ENCODE assay signal across 1 cellular context in genomic region chr4:186702297-186702696, GRCh38.
TF ChIP-seq lines count a peak whose summit lies in the region.

No MANE protein-coding gene starts in this region.

TF ChIP-seq in HepG2, 621 proteins besides CTCF, POLR2A, EP300 and RAD21 (continued from another document):
- TF ChIP-seq ZNF703 (CRISPR knock-in tag; IDR thresholded peaks at IDR 0.05; ENCODE audit: borderline replicate concordance) (no peak), CENPT (CRISPR knock-in tag; IDR thresholded peaks at IDR 0.05; ENCODE audit: low read depth) (no peak), ZSCAN30 (CRISPR knock-in tag; IDR thresholded peaks at IDR 0.05) (no peak), SMAD3 (CRISPR knock-in tag; IDR thresholded peaks at IDR 0.05) (no peak), ZNF383 (CRISPR knock-in tag; IDR thresholded peaks at IDR 0.05; ENCODE audit: borderline replicate concordance) (no peak), WIZ (CRISPR knock-in tag; IDR thresholded peaks at IDR 0.05) (no peak), ZNF550 (CRISPR knock-in tag; IDR thresholded peaks at IDR 0.05; ENCODE audit: borderline replicate concordance) (no peak), FOXP4 (CRISPR knock-in tag; IDR thresholded peaks at IDR 0.05) (0 out of 2 replicates have a peak, but pooled peaks have one; percentile 16)
- TF ChIP-seq, protein P1, sequence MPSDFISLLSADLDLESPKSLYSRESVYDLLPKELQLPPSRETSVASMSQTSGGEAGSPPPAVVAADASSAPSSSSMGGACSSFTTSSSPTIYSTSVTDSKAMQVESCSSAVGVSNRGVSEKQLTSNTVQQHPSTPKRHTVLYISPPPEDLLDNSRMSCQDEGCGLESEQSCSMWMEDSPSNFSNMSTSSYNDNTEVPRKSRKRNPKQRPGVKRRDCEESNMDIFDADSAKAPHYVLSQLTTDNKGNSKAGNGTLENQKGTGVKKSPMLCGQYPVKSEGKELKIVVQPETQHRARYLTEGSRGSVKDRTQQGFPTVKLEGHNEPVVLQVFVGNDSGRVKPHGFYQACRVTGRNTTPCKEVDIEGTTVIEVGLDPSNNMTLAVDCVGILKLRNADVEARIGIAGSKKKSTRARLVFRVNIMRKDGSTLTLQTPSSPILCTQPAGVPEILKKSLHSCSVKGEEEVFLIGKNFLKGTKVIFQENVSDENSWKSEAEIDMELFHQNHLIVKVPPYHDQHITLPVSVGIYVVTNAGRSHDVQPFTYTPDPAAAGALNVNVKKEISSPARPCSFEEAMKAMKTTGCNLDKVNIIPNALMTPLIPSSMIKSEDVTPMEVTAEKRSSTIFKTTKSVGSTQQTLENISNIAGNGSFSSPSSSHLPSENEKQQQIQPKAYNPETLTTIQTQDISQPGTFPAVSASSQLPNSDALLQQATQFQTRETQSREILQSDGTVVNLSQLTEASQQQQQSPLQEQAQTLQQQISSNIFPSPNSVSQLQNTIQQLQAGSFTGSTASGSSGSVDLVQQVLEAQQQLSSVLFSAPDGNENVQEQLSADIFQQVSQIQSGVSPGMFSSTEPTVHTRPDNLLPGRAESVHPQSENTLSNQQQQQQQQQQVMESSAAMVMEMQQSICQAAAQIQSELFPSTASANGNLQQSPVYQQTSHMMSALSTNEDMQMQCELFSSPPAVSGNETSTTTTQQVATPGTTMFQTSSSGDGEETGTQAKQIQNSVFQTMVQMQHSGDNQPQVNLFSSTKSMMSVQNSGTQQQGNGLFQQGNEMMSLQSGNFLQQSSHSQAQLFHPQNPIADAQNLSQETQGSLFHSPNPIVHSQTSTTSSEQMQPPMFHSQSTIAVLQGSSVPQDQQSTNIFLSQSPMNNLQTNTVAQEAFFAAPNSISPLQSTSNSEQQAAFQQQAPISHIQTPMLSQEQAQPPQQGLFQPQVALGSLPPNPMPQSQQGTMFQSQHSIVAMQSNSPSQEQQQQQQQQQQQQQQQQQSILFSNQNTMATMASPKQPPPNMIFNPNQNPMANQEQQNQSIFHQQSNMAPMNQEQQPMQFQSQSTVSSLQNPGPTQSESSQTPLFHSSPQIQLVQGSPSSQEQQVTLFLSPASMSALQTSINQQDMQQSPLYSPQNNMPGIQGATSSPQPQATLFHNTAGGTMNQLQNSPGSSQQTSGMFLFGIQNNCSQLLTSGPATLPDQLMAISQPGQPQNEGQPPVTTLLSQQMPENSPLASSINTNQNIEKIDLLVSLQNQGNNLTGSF (CRISPR knock-in tag; IDR thresholded peaks at IDR 0.05) = no peak
TF ChIP-seq in HepG2: peak in this region for 5.
